ENCODE assay signal across 1 cellular context in genomic region chr12:109711596-109712461, GRCh38.
TF ChIP-seq lines count a peak whose summit lies in the region.

No MANE protein-coding gene starts in this region.

TF ChIP-seq in WTC11, 78 proteins besides CTCF, POLR2A, EP300 and RAD21 (continued from another document):
- TF ChIP-seq ZNF532 (CRISPR knock-in tag; IDR thresholded peaks at IDR 0.05; ENCODE audit: borderline replicate concordance) (no peak), ZNF317 (CRISPR knock-in tag; IDR thresholded peaks at IDR 0.05; ENCODE audit: borderline replicate concordance, low read depth) (no peak), PRRX2 (CRISPR knock-in tag; IDR thresholded peaks at IDR 0.05) (no peak), JAZF1 (CRISPR knock-in tag; IDR thresholded peaks at IDR 0.05) (no peak), ARID4B (CRISPR knock-in tag; IDR thresholded peaks at IDR 0.05; ENCODE audit: borderline replicate concordance) (no peak), TEAD4 (CRISPR knock-in tag; IDR thresholded peaks at IDR 0.05) (no peak), ZNF232 (CRISPR knock-in tag; IDR thresholded peaks at IDR 0.05) (no peak), ATF2 (CRISPR knock-in tag; IDR thresholded peaks at IDR 0.05; ENCODE audit: borderline replicate concordance, low read depth) (no peak), EMX1 (CRISPR knock-in tag; IDR thresholded peaks at IDR 0.05) (no peak), CREM (CRISPR knock-in tag; IDR thresholded peaks at IDR 0.05) (no peak)
- TF ChIP-seq, protein P1, sequence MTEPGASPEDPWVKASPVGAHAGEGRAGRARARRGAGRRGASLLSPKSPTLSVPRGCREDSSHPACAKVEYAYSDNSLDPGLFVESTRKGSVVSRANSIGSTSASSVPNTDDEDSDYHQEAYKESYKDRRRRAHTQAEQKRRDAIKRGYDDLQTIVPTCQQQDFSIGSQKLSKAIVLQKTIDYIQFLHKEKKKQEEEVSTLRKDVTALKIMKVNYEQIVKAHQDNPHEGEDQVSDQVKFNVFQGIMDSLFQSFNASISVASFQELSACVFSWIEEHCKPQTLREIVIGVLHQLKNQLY (CRISPR knock-in tag; IDR thresholded peaks at IDR 0.05), result no peak
- TF ChIP-seq, protein P2, sequence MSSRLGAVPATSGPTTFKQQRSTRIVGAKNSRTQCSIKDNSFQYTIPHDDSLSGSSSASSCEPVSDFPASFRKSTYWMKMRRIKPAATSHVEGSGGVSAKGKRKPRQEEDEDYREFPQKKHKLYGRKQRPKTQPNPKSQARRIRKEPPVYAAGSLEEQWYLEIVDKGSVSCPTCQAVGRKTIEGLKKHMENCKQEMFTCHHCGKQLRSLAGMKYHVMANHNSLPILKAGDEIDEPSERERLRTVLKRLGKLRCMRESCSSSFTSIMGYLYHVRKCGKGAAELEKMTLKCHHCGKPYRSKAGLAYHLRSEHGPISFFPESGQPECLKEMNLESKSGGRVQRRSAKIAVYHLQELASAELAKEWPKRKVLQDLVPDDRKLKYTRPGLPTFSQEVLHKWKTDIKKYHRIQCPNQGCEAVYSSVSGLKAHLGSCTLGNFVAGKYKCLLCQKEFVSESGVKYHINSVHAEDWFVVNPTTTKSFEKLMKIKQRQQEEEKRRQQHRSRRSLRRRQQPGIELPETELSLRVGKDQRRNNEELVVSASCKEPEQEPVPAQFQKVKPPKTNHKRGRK (CRISPR knock-in tag; IDR thresholded peaks at IDR 0.05; ENCODE audit: borderline replicate concordance), result no peak
- TF ChIP-seq, protein P3, sequence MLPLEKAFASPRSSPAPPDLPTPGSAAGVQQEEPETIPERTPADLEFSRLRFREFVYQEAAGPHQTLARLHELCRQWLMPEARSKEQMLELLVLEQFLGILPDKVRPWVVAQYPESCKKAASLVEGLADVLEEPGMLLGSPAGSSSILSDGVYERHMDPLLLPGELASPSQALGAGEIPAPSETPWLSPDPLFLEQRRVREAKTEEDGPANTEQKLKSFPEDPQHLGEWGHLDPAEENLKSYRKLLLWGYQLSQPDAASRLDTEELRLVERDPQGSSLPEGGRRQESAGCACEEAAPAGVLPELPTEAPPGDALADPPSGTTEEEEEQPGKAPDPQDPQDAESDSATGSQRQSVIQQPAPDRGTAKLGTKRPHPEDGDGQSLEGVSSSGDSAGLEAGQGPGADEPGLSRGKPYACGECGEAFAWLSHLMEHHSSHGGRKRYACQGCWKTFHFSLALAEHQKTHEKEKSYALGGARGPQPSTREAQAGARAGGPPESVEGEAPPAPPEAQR (CRISPR knock-in tag; IDR thresholded peaks at IDR 0.05), result no peak
